Comparison of ENCODE assay signal across 8 cellular contexts in genomic region chr11:85627332-85627997, GRCh38. TPM values are rescaled to one million over a fixed set of nuclear protein-coding genes. Genes with fewer than 3 reads are reported as not detected.
A peak's percentile ranks its signal among the peaks of the same experiment; 100 is the strongest.
DNase-seq lines count a peak whose midpoint lies in the region; ATAC-seq and TF ChIP-seq lines count a peak whose summit lies in the region.

Gene DLG2 (minus strand): TSS chr11:85627344.

- WGBS in liver: under 1% methylated on average over 23 of the region's 23 CpGs

- H3K27ac ChIP-seq in liver (ENCODE audit: low read depth in 1 of 2, low read length in 2 of 2) (peak within 1 kb of the TSS; percentile 91), substantia nigra (ENCODE audit: low read depth, low read length, poor library complexity, severe bottlenecking) (peak within 1 kb of the TSS; percentile 95)

- DNase-seq in ELR (ENCODE audit: low read depth) (peak; percentile 54), dermis blood vessel endothelial cell (peak; percentile 23), substantia nigra (lab: John Stamatoyannopoulos, UW) (peak in 32 of 49 donors; percentile 4 to 72 (median 44)), NCI-H774 (lab: John Stamatoyannopoulos, UW) (no peak), GDM1 (lab: John Stamatoyannopoulos, UW) (no peak)

- ATAC-seq in HG02759 (IDR thresholded peaks at IDR 0.05; ENCODE audit: unreplicated experiment) (peak; percentile 1), SK-N-SH treated with all-trans-retinoic acid at 6 μM for 48 hours (peak; percentile 37)

- no peaks in the 10 kb centered on the region for H3K9me3 ChIP-seq in liver (ENCODE audit: control insufficient read depth in 4 of 4, low read length in 3 of 4)

- H3K36me3 ChIP-seq in liver (ENCODE audit: control insufficient read depth in 4 of 4, insufficient read depth in 3 of 4, low read depth in 1 of 4, low read length in 3 of 4): peaks cover 0 to 6% (median 5%) of the 10 kb centered on the region in 4 donors

- H3K4me1 ChIP-seq in liver (ENCODE audit: control insufficient read depth in 4 of 4, insufficient read depth in 4 of 4, low read length in 3 of 4): peaks cover 2 to 22% (median 14%) of the 10 kb centered on the region in 4 donors

- H3K9ac ChIP-seq in liver (ENCODE audit: low read depth in 1 of 2, low read length in 2 of 2): peak within 1 kb of the TSS; percentile 57 to 85

- TF ChIP-seq CTCF in liver (IDR thresholded peaks at IDR 0.05; ENCODE audit: low read depth, low read length, missing input control): no peak

- peak within 1 kb of the TSS; percentile 75 to 88 (median 85) for H3K4me3 ChIP-seq in liver (ENCODE audit: low read depth in 1 of 3, low read length in 3 of 3)

- no peaks in the 10 kb centered on the region for H3K27me3 ChIP-seq in liver (ENCODE audit: control insufficient read depth in 4 of 4, insufficient read depth in 4 of 4, low read length in 3 of 4)

- peak in 1 of 2 donors; percentile 11 for TF ChIP-seq RAD21 in liver (IDR thresholded peaks at IDR 0.05)

TF ChIP-seq in SK-N-SH treated with all-trans-retinoic acid at 6 μM for 48 hours, 23 proteins besides CTCF, POLR2A, EP300 and RAD21 (continues in another document):
- TF ChIP-seq BACH2 (CRISPR knock-in tag; IDR thresholded peaks at IDR 0.05; ENCODE audit: borderline replicate concordance) (no peak), TCF4 (CRISPR knock-in tag; IDR thresholded peaks at IDR 0.05; ENCODE audit: borderline replicate concordance) (no peak), ZFP30 (CRISPR knock-in tag; IDR thresholded peaks at IDR 0.05) (no peak), ZNF8 (CRISPR knock-in tag; IDR thresholded peaks at IDR 0.05) (no peak), ZNF565 (CRISPR knock-in tag; conservative IDR thresholded peaks at IDR 0.05; ENCODE audit: low read depth) (no peak), OSR1 (CRISPR knock-in tag; IDR thresholded peaks at IDR 0.05) (no peak), ISL1 (CRISPR knock-in tag; IDR thresholded peaks at IDR 0.05) (no peak), ESRRG (CRISPR knock-in tag; IDR thresholded peaks at IDR 0.05) (no peak), CSDC2 (CRISPR knock-in tag; IDR thresholded peaks at IDR 0.05) (no peak), TSHZ2 (CRISPR knock-in tag; IDR thresholded peaks at IDR 0.05) (no peak), PPARA (CRISPR knock-in tag; IDR thresholded peaks at IDR 0.05; ENCODE audit: borderline replicate concordance) (no peak), TOX (CRISPR knock-in tag; IDR thresholded peaks at IDR 0.05; ENCODE audit: borderline replicate concordance) (no peak), PATZ1 (CRISPR knock-in tag; IDR thresholded peaks at IDR 0.05; ENCODE audit: borderline replicate concordance) (no peak), RARB (CRISPR knock-in tag; IDR thresholded peaks at IDR 0.05) (no peak), ZC3H10 (CRISPR knock-in tag; IDR thresholded peaks at IDR 0.05) (no peak)

TF ChIP-seq in liver, 16 proteins besides CTCF, POLR2A, EP300 and RAD21:
- TF ChIP-seq FOXA2 (IDR thresholded peaks at IDR 0.05) (no peak), YY1 (IDR thresholded peaks at IDR 0.05) (peak; percentile 69), MAX (IDR thresholded peaks at IDR 0.05) (no peak), HNF4G (IDR thresholded peaks at IDR 0.05) (no peak), EGR1 (IDR thresholded peaks at IDR 0.05; ENCODE audit: low read depth in 2 of 2) (no peak), ZBTB33 (IDR thresholded peaks at IDR 0.05) (no peak), JUND (IDR thresholded peaks at IDR 0.05) (no peak)
TF ChIP-seq in liver: peak in this region for 1.

RNA-seq across cellular contexts. Expression of gene DLG2, which starts in this region (rescaled TPM):
- 0.17 and 0.51 TPM in 2 replicates for total RNA-seq in dermis blood vessel endothelial cell
- total RNA-seq in liver: 1 to 10 TPM in 1 of 2 donors, under 1 TPM in 1; 0.37 to 5.5 TPM
- polyA plus RNA-seq in liver: under 1 TPM; 0.30 to 0.99 TPM

Comparison
In these comparisons a context has a peak if more than half of its experiments do, and no peak if none do; other contexts are left out.
1. Peak in DNase-seq in dermis blood vessel endothelial cell; RNA of the gene not detected or under 1 TPM.
2. DNase-seq: peak in ELR (single experiment) and substantia nigra (32 of 49); none in NCI-H774 (single experiment) and GDM1 (single experiment).